Comparison of ENCODE assay signal across 17 cellular contexts in genomic region chr20:50900261-50900660, GRCh38.
"Had no signal": no experiment of that assay in that cellular context is flagged by ENCODE, and none has a peak within 500 bp of the region (broad histone marks: within the 10 kb centered on the region; RNA-seq: fewer than 3 reads in every experiment).

No MANE protein-coding gene starts in this region.

- H3K27ac ChIP-seq: VCaP had no signal

- DNase-seq: activated CD4-positive, alpha-beta memory T cell treated with anti-CD3 and anti-CD28 coated beads, Interleukin-2, amount 10 ng/mL, durations not matched to agents 7 days and 5 days; activated CD4-positive, alpha-beta T cell treated with anti-CD3 and anti-CD28 coated beads, Interleukin-2, amount 10 ng/mL, durations not matched to agents 7 days and 5 days; activated CD4-positive, CD25-positive, alpha-beta regulatory T cell; activated CD8-positive, alpha-beta memory T cell treated with anti-CD3 and anti-CD28 coated beads, Interleukin-2, amount 50 U/mL, for 48 hours; activated effector memory CD4-positive, alpha-beta T cell treated with anti-CD3 and anti-CD28 coated beads, Interleukin-2, amount 50 U/mL, for 16 hours; activated naive CD4-positive, alpha-beta T cell treated with Interleukin-2 at 50 U/mL for 16 hours; activated T-cell treated with anti-CD3 and anti-CD28 coated beads, Interleukin-2, amount 50 U/mL, for 1 hour; amygdala; KG1; NCI-H1092; NCI-H2029; NCI-H345; NCI-H510A; SIG-M5; T-helper 1 cell had no signal

- FAIRE-seq: astrocyte had no signal
